Comparison of ENCODE assay signal across 24 cellular contexts in genomic region chr13:49624207-49624606, GRCh38. TPM values are rescaled to one million over a fixed set of nuclear protein-coding genes. Genes with fewer than 3 reads are reported as not detected.
DNase-seq lines count a peak whose midpoint lies in the region; ATAC-seq, FAIRE-seq and TF ChIP-seq lines count a peak whose summit lies in the region.
"Had no signal": no experiment of that assay in that cellular context is flagged by ENCODE, and none has a peak within 500 bp of the region (broad histone marks: within the 10 kb centered on the region; RNA-seq: fewer than 3 reads in every experiment).

No MANE protein-coding gene starts in this region.

- no peak overlapping the region for H4K5ac ChIP-seq in IMR-90 (ENCODE audit: low read depth, low read length)
- no peak overlapping the region for H4K5ac ChIP-seq in H1 (ENCODE audit: insufficient read length, low read depth, low read length)

- H2AFZ ChIP-seq in IMR-90 (replicated peaks; ENCODE audit: low read length, poor library complexity) (peak overlapping the region; percentile 8), OCI-LY7 (ENCODE audit: low read length) (peak overlapping the region; percentile 12; the same call in 1 of the 2 replicates), H1 (ENCODE audit: low read length) (0 out of 2 replicates have a peak overlapping the region, but pooled peaks have one; percentile 3)
- H2AFZ ChIP-seq: GM23338 had no signal

- no peak overlapping the region for H4K8ac ChIP-seq in IMR-90 (ENCODE audit: low read depth in 2 of 2, low read length in 2 of 2)
- H4K8ac ChIP-seq in H1 (ENCODE audit: extremely low read depth, insufficient read depth, low read length): no peak overlapping the region

- H3K23ac ChIP-seq in IMR-90 (ENCODE audit: low read depth, low read length) (no peak overlapping the region), H1 (ENCODE audit: insufficient read length) (no peak overlapping the region)

- TF ChIP-seq RAD21 in IMR-90 (IDR thresholded peaks at IDR 0.05; ENCODE audit: low read length) (no peak), H1 (IDR thresholded peaks at IDR 0.05 in 1 of 2, conservative IDR thresholded peaks at IDR 0.05 in 1 of 2; ENCODE audit: low read depth in 2 of 2, low read length in 2 of 2) (no peak)

- peaks cover 5% of the 10 kb centered on the region for H3K36me3 Mint-ChIP-seq in activated B cell treated with CpG ODN at 0.5 μM for 24 hours (ENCODE audit: low read depth)
- H3K36me3 Mint-ChIP-seq: CD4-positive, alpha-beta memory T cell had no signal

- H3K27ac ChIP-seq in IMR-90 (ENCODE audit: insufficient read depth, low read length): no peak overlapping the region
- H3K27ac ChIP-seq in OCI-LY7 (ENCODE audit: low read depth, low read length, poor library complexity, severe bottlenecking): no peak overlapping the region
- H3K27ac ChIP-seq in H1 (ENCODE audit: low read depth, low read length): no peak overlapping the region
- H3K27ac ChIP-seq in kidney (ENCODE audit: low read depth in 2 of 2, low read length in 2 of 2): no peak overlapping the region

- no peak for ATAC-seq in IMR-90 (ENCODE audit: low read depth)
- no peak for ATAC-seq in activated B cell treated with CpG ODN at 0.5 μM for 24 hours (ENCODE audit: low read depth)
- no peak for ATAC-seq in HG02759 (IDR thresholded peaks at IDR 0.05; ENCODE audit: unreplicated experiment)
- ATAC-seq: GM23338 had no signal

- H3K27me3 ChIP-seq in IMR-90 (ENCODE audit: control insufficient read depth, insufficient read depth, low read length): no peaks in the 10 kb centered on the region
- no peaks in the 10 kb centered on the region for H3K27me3 ChIP-seq in H1 (replicated peaks in 1 of 4; ENCODE audit: control insufficient read depth in 3 of 4, extremely low read depth in 1 of 4, insufficient read depth in 3 of 4, low read length in 3 of 4)

- H2BK15ac ChIP-seq in IMR-90 (ENCODE audit: low read depth, low read length) (no peak overlapping the region), H1 (ENCODE audit: low read length) (no peak overlapping the region)

- H3K4ac ChIP-seq in IMR-90 (ENCODE audit: low read depth, low read length) (no peak overlapping the region), H1 (replicated peaks; ENCODE audit: insufficient read length, low read depth, low read length) (no peak overlapping the region)

- no peak overlapping the region for H2BK12ac ChIP-seq in H1 (ENCODE audit: low read depth, low read length)

- TF ChIP-seq EP300 in H1 (IDR thresholded peaks at IDR 0.05; ENCODE audit: borderline replicate concordance in 1 of 2, low read depth in 2 of 2, low read length in 2 of 2): no peak

- in situ Hi-C loops in IMR-90 (cut with MboI; ENCODE audit: low sequenced_read_pairs): no loop called here

- whole genome bisulfite sequencing in IMR-90 (ENCODE audit: extremely low coverage in 2 of 2, insufficient read length in 1 of 2), 2 experiments: 60% methylated on average over 1 of the region's 5 CpGs; no CpG with 5 or more reads in 1 of the 2 experiments
- 86% methylated on average over 5 of the region's 5 CpGs; no CpG with 5 or more reads in 1 of the 2 experiments for WGBS in H1 (ENCODE audit: extremely low coverage in 1 of 2, insufficient coverage in 1 of 2, insufficient read length in 1 of 2, insufficient replicate concordance in 2 of 2, low coverage in 1 of 2, low lambda C conversion rate in 2 of 2, missing lambda C conversion rate in 1 of 2), 2 experiments

- H4K20me1 ChIP-seq in IMR-90 (ENCODE audit: insufficient read depth, low read length) (no peaks in the 10 kb centered on the region), OCI-LY7 (ENCODE audit: insufficient read depth, low read length) (no peaks in the 10 kb centered on the region), H1 (replicated peaks in 1 of 2; ENCODE audit: control insufficient read depth in 1 of 2, insufficient read depth in 2 of 2, low read length in 2 of 2) (no peaks in the 10 kb centered on the region)

- H3K4me1 ChIP-seq in IMR-90 (ENCODE audit: control insufficient read depth, insufficient read depth, low read length) (peaks cover 7% of the 10 kb centered on the region; the same call in 1 of the 2 replicates), OCI-LY7 (ENCODE audit: insufficient read depth, low read length, poor library complexity, severe bottlenecking) (peaks cover 28% of the 10 kb centered on the region), H1 (replicated peaks in 1 of 4; ENCODE audit: control insufficient read depth in 3 of 4, insufficient read depth in 4 of 4, low read length in 3 of 4) (peaks cover 0 to 3% (median 0%) of the 10 kb centered on the region in 4 experiments; a peak in 2 of 7 replicates), kidney (ENCODE audit: control insufficient read depth in 1 of 2, insufficient read depth in 1 of 2, low read depth in 1 of 2, low read length in 2 of 2) (peaks cover 0 to 8% of the 10 kb centered on the region in 2 donors)

- no peak overlapping the region for H3K4me2 ChIP-seq in IMR-90 (ENCODE audit: low read depth, low read length)
- H3K4me2 ChIP-seq in OCI-LY7 (ENCODE audit: low read length): no peak overlapping the region
- no peak overlapping the region for H3K4me2 ChIP-seq in H1 (ENCODE audit: insufficient read depth in 1 of 2, low read depth in 2 of 2, low read length in 2 of 2)
- H3K4me2 ChIP-seq: GM23338 had no signal

- H3K27ac Mint-ChIP-seq in activated B cell treated with CpG ODN at 0.5 μM for 24 hours: peak overlapping the region; percentile 30
- H3K27ac Mint-ChIP-seq: GM23338, HFFc6 had no signal

- H2BK20ac ChIP-seq in IMR-90 (ENCODE audit: low read depth, low read length): no peak overlapping the region
- H2BK20ac ChIP-seq in H1 (ENCODE audit: low read length): no peak overlapping the region

- H3K23me2 ChIP-seq in H1 (ENCODE audit: low read depth, low read length): no peaks in the 10 kb centered on the region; the same call in 1 of the 2 replicates

- dilution Hi-C loops in IMR-90 (cut with HindIII; ENCODE audit: low sequenced_read_pairs, unreplicated experiment): no loop called here

- peaks cover 27% of the 10 kb centered on the region for H3K4me1 Mint-ChIP-seq in activated B cell treated with CpG ODN at 0.5 μM for 24 hours

- FAIRE-seq in H1 (lab: Jason Lieb, UNC) (no peak), kidney (lab: Jason Lieb, UNC) (no peak)
- FAIRE-seq: G401.6, GM12891, GM18507, H54 had no signal

- H3K36me3 ChIP-seq in IMR-90 (ENCODE audit: control insufficient read depth, insufficient read depth, low read length): no peaks in the 10 kb centered on the region
- H3K36me3 ChIP-seq in OCI-LY7 (ENCODE audit: insufficient read depth, low read length): no peaks in the 10 kb centered on the region
- H3K36me3 ChIP-seq in H1 (ENCODE audit: control insufficient read depth in 2 of 4, insufficient read depth in 4 of 4, low read length in 3 of 4): no peaks in the 10 kb centered on the region
- H3K36me3 ChIP-seq in kidney (ENCODE audit: control insufficient read depth in 1 of 2, insufficient read depth in 2 of 2, low read length in 2 of 2): no peaks in the 10 kb centered on the region
- H3K36me3 ChIP-seq: HAP-1 had no signal

- H3K9me3 ChIP-seq in IMR-90 (ENCODE audit: control insufficient read depth, insufficient read depth, low read length): no peaks in the 10 kb centered on the region
- no peaks in the 10 kb centered on the region for H3K9me3 ChIP-seq in OCI-LY7 (ENCODE audit: low read length)
- no peaks in the 10 kb centered on the region for H3K9me3 ChIP-seq in H1 (ENCODE audit: insufficient read depth in 2 of 2, low read depth in 1 of 2, low read length in 1 of 2)
- no peaks in the 10 kb centered on the region for H3K9me3 ChIP-seq in kidney (ENCODE audit: control insufficient read depth in 1 of 2, low read length in 2 of 2)
- H3K9me3 ChIP-seq: HAP-1 had no signal

- H3K9me1 ChIP-seq in IMR-90 (ENCODE audit: insufficient read depth, low read length): no peaks in the 10 kb centered on the region

- intact Hi-C loops in IMR-90 (cut with micrococcal nuclease) (no loop called here), OCI-LY7 (cut with micrococcal nuclease; ENCODE audit: unreplicated experiment) (loop anchor here (10.0 kb wide), 1 partner anchor 1049 kb away; no protein-coding TSS in a partner anchor), activated B cell treated with CpG ODN at 0.5 μM for 24 hours (cut with micrococcal nuclease) (no loop called here), kidney (cut with DNase I) (no loop called here)

- POLR2A ChIA-PET in IMR-90 (lab: Charles Lee; ENCODE audit: unreplicated experiment) (no interaction called here), OCI-LY7 (lab: Charles Lee) (interaction anchor here (1.4 kb wide), 1 partner anchor 9 kb away, joined by 5 read pairs; no protein-coding TSS in a partner anchor), activated B cell treated with CpG ODN at 0.5 μM for 24 hours (lab: Charles Lee) (interaction anchor here (0.6 kb wide), 1 partner anchor 376 kb away, joined by 3 read pairs; the partner anchor contains the start of gene CDADC1), H1 (lab: Charles Lee; ENCODE audit: partially characterized antibody) (no interaction called here)

- no peak overlapping the region for H3K18ac ChIP-seq in IMR-90 (ENCODE audit: low read depth, low read length)
- H3K18ac ChIP-seq in H1 (ENCODE audit: extremely low read depth, low read length): no peak overlapping the region

- no peak overlapping the region for H3K14ac ChIP-seq in IMR-90 (replicated peaks; ENCODE audit: low read depth, low read length)
- no peak overlapping the region for H3K14ac ChIP-seq in H1 (ENCODE audit: insufficient read length)

- H2BK5ac ChIP-seq in IMR-90 (ENCODE audit: low read depth, low read length, poor library complexity, severe bottlenecking): no peak overlapping the region
- no peak overlapping the region for H2BK5ac ChIP-seq in H1 (ENCODE audit: low read depth, low read length)

- CTCF ChIA-PET in IMR-90 (lab: Yijun Ruan, JAX): no interaction called here
- CTCF ChIA-PET in OCI-LY7 (lab: Charles Lee; ENCODE audit: unreplicated experiment): interaction anchor here (1.6 kb wide), 1 partner anchor 15 kb away, joined by 3 read pairs; no protein-coding TSS in a partner anchor
- CTCF ChIA-PET in activated B cell treated with CpG ODN at 0.5 μM for 24 hours (lab: Charles Lee): no interaction called here
- CTCF ChIA-PET in H1 (lab: Charles Lee; ENCODE audit: partially characterized antibody): interaction anchor here (0.5 to 2.2 kb wide), 7 partner anchors 10 to 506 kb away, joined by 3 to 9 read pairs (median 3); no protein-coding TSS in a partner anchor

- H3K56ac ChIP-seq in IMR-90 (ENCODE audit: extremely low read depth, insufficient read depth, low read length): no peak overlapping the region
- H3K56ac ChIP-seq in H1 (replicated peaks; ENCODE audit: insufficient read length, low read depth, low read length): no peak overlapping the region

- H3K9ac ChIP-seq in IMR-90 (ENCODE audit: low read depth, low read length) (no peak overlapping the region), H1 (replicated peaks in 1 of 4; ENCODE audit: extremely low read depth in 1 of 4, low read depth in 3 of 4, low read length in 3 of 4) (no peak overlapping the region), kidney (ENCODE audit: low read length in 2 of 2) (no peak overlapping the region)

- H4K91ac ChIP-seq in IMR-90 (ENCODE audit: insufficient read depth, low read depth, low read length): no peak overlapping the region
- H4K91ac ChIP-seq in H1 (replicated peaks; ENCODE audit: insufficient read length, low read length): no peak overlapping the region

- H3K79me1 ChIP-seq in IMR-90 (ENCODE audit: low read depth in 1 of 2, low read length in 2 of 2) (no peaks in the 10 kb centered on the region), H1 (ENCODE audit: low read depth, low read length) (no peaks in the 10 kb centered on the region)

- no peaks in the 10 kb centered on the region for H3K9me3 Mint-ChIP-seq in activated B cell treated with CpG ODN at 0.5 μM for 24 hours
- H3K9me3 Mint-ChIP-seq: CD4-positive, alpha-beta memory T cell; GM23338; HFFc6 had no signal

- TF ChIP-seq CTCF in IMR-90 (conservative IDR thresholded peaks at IDR 0.05; ENCODE audit: low read depth, low read length): no peak
- no peak for TF ChIP-seq CTCF in OCI-LY7 (conservative IDR thresholded peaks at IDR 0.05; ENCODE audit: low read length)
- no peak for TF ChIP-seq CTCF in activated B cell treated with CpG ODN at 0.5 μM for 24 hours (IDR thresholded peaks at IDR 0.05)
- no peak for TF ChIP-seq CTCF in H1 (IDR thresholded peaks at IDR 0.05; ENCODE audit: control extremely low read depth in 1 of 3, insufficient read depth in 1 of 3, low read depth in 1 of 3, low read length in 3 of 3)
- no peak for TF ChIP-seq CTCF in kidney (IDR thresholded peaks at IDR 0.05; ENCODE audit: borderline replicate concordance, extremely low read depth, insufficient read depth)

- H2AK5ac ChIP-seq in IMR-90 (ENCODE audit: low read depth, low read length): no peak overlapping the region
- H2AK5ac ChIP-seq in H1 (ENCODE audit: low read depth, low read length): no peak overlapping the region

- H3K4me3 Mint-ChIP-seq in activated B cell treated with CpG ODN at 0.5 μM for 24 hours: no peak overlapping the region
- H3K4me3 Mint-ChIP-seq: CD4-positive, alpha-beta memory T cell; GM23338; HFFc6 had no signal

- H2BK120ac ChIP-seq in IMR-90 (ENCODE audit: low read depth, low read length) (no peak overlapping the region), H1 (replicated peaks; ENCODE audit: low read depth, low read length) (no peak overlapping the region)

- no peak overlapping the region for H2AK9ac ChIP-seq in IMR-90 (replicated peaks; ENCODE audit: low read depth, low read length, poor library complexity)

- no peaks in the 10 kb centered on the region for H3K9me2 ChIP-seq in OCI-LY7 (ENCODE audit: insufficient read depth, low read length)

- DNase-seq in IMR-90 (no peak), OCI-LY7 (ENCODE audit: low spot score) (no peak), activated B cell treated with CpG ODN at 0.5 μM for 24 hours (no peak), H1 (ENCODE audit: low read depth in 1 of 2, low spot score in 2 of 2) (no peak), GDM1 (lab: John Stamatoyannopoulos, UW) (no peak), kidney (no peak), islet precursor cell (no peak)
- DNase-seq: C1 segment of cervical spinal cord; Calu3; CD4-positive, alpha-beta memory T cell; COR-L47; DMS53; DMS79 treated with DMSO at 0.1 percent for 48 hours; HFFc6 had no signal

- H3K4me3 ChIP-seq in IMR-90 (ENCODE audit: insufficient read depth, low read depth, low read length): no peak overlapping the region
- no peak overlapping the region for H3K4me3 ChIP-seq in OCI-LY7 (ENCODE audit: low read depth, low read length, poor library complexity, severe bottlenecking)
- H3K4me3 ChIP-seq in H1 (ENCODE audit: extremely low read depth in 1 of 4, insufficient read depth in 2 of 4, low read depth in 3 of 4, low read length in 4 of 4): no peak overlapping the region
- H3K4me3 ChIP-seq in kidney (ENCODE audit: low read length in 2 of 2): no peak overlapping the region
- H3K4me3 ChIP-seq: GM23338, HAP-1 had no signal

- H3K79me2 ChIP-seq in OCI-LY7 (ENCODE audit: insufficient read depth, low read depth, low read length) (peaks cover 9% of the 10 kb centered on the region), H1 (ENCODE audit: control insufficient read depth in 1 of 2, insufficient read depth in 2 of 2, low read length in 2 of 2) (no peaks in the 10 kb centered on the region)

- BruUV-seq in IMR-90 (replicated peaks; lab: Mats Ljungman, UMichigan) (no TSS peak), OCI-LY7 (replicated peaks; lab: Mats Ljungman, UMichigan) (no TSS peak)

- no peaks in the 10 kb centered on the region for H3K27me3 Mint-ChIP-seq in activated B cell treated with CpG ODN at 0.5 μM for 24 hours

- TF ChIP-seq POLR2A in IMR-90 (IDR thresholded peaks at IDR 0.05; ENCODE audit: low read depth, low read length) (no peak), H1 (IDR thresholded peaks at IDR 0.05; ENCODE audit: control extremely low read depth in 1 of 2, low read depth in 2 of 2, low read length in 2 of 2) (no peak)

RNA-seq across cellular contexts. Expression of gene ARL11, which starts 4.1 kb away (rescaled TPM):
- total RNA-seq in IMR-90 (2012; rRNA removed) (not detected in 2 replicates), OCI-LY7 (2022) (20.5 and 22.6 TPM in 2 replicates), activated B cell treated with CpG ODN at 0.5 μM for 24 hours (9.5 and 10.7 TPM in 2 replicates), kidney (1.6 TPM)
- polyA plus RNA-seq in IMR-90 (2012; rRNA removed) (not detected in 2 replicates), H1 (2011; rRNA removed) (0.41 and 0.45 TPM in 2 replicates), kidney (ENCODE audit: insufficient read depth, low read depth, low replicate concordance) (0.19 TPM)
- not detected in 2 replicates for polyA plus RNA-seq in IMR-90 (2012; cell fraction: cytosol; rRNA removed)
- not detected in 2 replicates for polyA plus RNA-seq in IMR-90 (2012; cell fraction: nucleus; rRNA removed; ENCODE audit: low replicate concordance)
- total RNA-seq in OCI-LY7 (2014; rRNA removed; shearing (Covaris generic)): 5.9 and 8.3 TPM in 2 replicates
- 0.40 and 0.52 TPM in 2 replicates for total RNA-seq in H1 (2021; fragmentation: NEBNext Ultra II Directional; extraction: Animal tissue kit (Norgen Biotek cat#: 25700))
- polyA plus RNA-seq in H1 (2011; cell fraction: cytosol; rRNA removed): 0.74 TPM
- polyA plus RNA-seq in H1 (2011; cell fraction: nucleus; rRNA removed): 0.48 TPM
- polyA plus RNA-seq in H1 (2012, experiment 1 of 2): 0.29 to 0.52 TPM (median 0.37 TPM) in 4 replicates
- polyA plus RNA-seq in H1 (2012, experiment 2 of 2): 0.41 TPM
- 0.28 TPM for polyA plus RNA-seq in H1 (2013, experiment 1 of 2)
- 0.29 TPM for polyA plus RNA-seq in H1 (2013, experiment 2 of 2)
- 0.63 and 1.3 TPM in 2 replicates for polyA minus RNA-seq in H1 (2011; rRNA and poly(A)+ RNA removed)
- 0.29 TPM for polyA minus RNA-seq in H1 (2011; cell fraction: cytosol; rRNA and poly(A)+ RNA removed)
- 2.0 TPM for polyA minus RNA-seq in H1 (2011; cell fraction: nucleus; rRNA and poly(A)+ RNA removed)
- total RNA-seq: A172, A673, Calu3, HFFc6 had no signal
- polyA plus RNA-seq: BJ had no signal

RNA-seq across cellular contexts. Expression of gene RCBTB1, which starts 38.8 kb away (rescaled TPM):
- total RNA-seq in IMR-90 (2012; rRNA removed) (11.3 and 16.1 TPM in 2 replicates), OCI-LY7 (2022) (30.6 and 31.1 TPM in 2 replicates), activated B cell treated with CpG ODN at 0.5 μM for 24 hours (19.7 and 22.6 TPM in 2 replicates), kidney (18.9 TPM)
- polyA plus RNA-seq in IMR-90 (2012; rRNA removed) (9.5 and 11.6 TPM in 2 replicates), H1 (2011; rRNA removed) (11.8 and 13.7 TPM in 2 replicates), kidney (ENCODE audit: insufficient read depth, low read depth, low replicate concordance) (14.8 TPM)
- 3.2 and 3.6 TPM in 2 replicates for polyA plus RNA-seq in IMR-90 (2012; cell fraction: cytosol; rRNA removed)
- 7.4 and 24.5 TPM in 2 replicates for polyA plus RNA-seq in IMR-90 (2012; cell fraction: nucleus; rRNA removed; ENCODE audit: low replicate concordance)
- total RNA-seq in OCI-LY7 (2014; rRNA removed; shearing (Covaris generic)): 13.4 and 15.1 TPM in 2 replicates
- 29.6 and 29.8 TPM in 2 replicates for total RNA-seq in H1 (2021; fragmentation: NEBNext Ultra II Directional; extraction: Animal tissue kit (Norgen Biotek cat#: 25700))
- polyA plus RNA-seq in H1 (2011; cell fraction: cytosol; rRNA removed): 20.2 TPM
- 13.4 TPM for polyA plus RNA-seq in H1 (2011; cell fraction: nucleus; rRNA removed)
- polyA plus RNA-seq in H1 (2012, experiment 1 of 2): 19.3 to 26.7 TPM (median 23.0 TPM) in 4 replicates
- polyA plus RNA-seq in H1 (2012, experiment 2 of 2): 2.1 TPM
- polyA plus RNA-seq in H1 (2013, experiment 1 of 2): 12.1 TPM
- 10.7 TPM for polyA plus RNA-seq in H1 (2013, experiment 2 of 2)
- 22.3 and 25.0 TPM in 2 replicates for polyA minus RNA-seq in H1 (2011; rRNA and poly(A)+ RNA removed)
- 18.3 TPM for polyA minus RNA-seq in H1 (2011; cell fraction: cytosol; rRNA and poly(A)+ RNA removed)
- polyA minus RNA-seq in H1 (2011; cell fraction: nucleus; rRNA and poly(A)+ RNA removed): 22.6 TPM

Comparison
In these comparisons a context has a peak if more than half of its experiments do, and no peak if none do; other contexts are left out.
1. CTCF ChIA-PET loops: an anchor here in OCI-LY7 (1.6 kb wide) and H1 (0.5 to 2.2 kb wide); none called in IMR-90 and activated B cell treated with CpG ODN at 0.5 μM for 24 hours.
2. POLR2A ChIA-PET loops: an anchor here in OCI-LY7 (1.4 kb wide) and activated B cell treated with CpG ODN at 0.5 μM for 24 hours (0.6 kb wide); none called in IMR-90 and H1.